Comparison of ENCODE assay signal across 17 cellular contexts in genomic region chr1:187408217-187409004, GRCh38.
DNase-seq lines count a peak whose midpoint lies in the region; TF ChIP-seq lines count a peak whose summit lies in the region.
"Had no signal": no experiment of that assay in that cellular context is flagged by ENCODE, and none has a peak within 500 bp of the region (broad histone marks: within the 10 kb centered on the region; RNA-seq: fewer than 3 reads in every experiment).

No MANE protein-coding gene starts in this region.

- H3K27me3 Mint-ChIP-seq in H9 (ENCODE audit: low read depth) = no peaks in the 10 kb centered on the region

- no peaks in the 10 kb centered on the region for H4K20me1 ChIP-seq in H9 (ENCODE audit: control insufficient read depth, insufficient read depth, insufficient read length)

- H3K23me2 ChIP-seq in H9 (ENCODE audit: insufficient read length, low read depth, low read length, poor library complexity, severe bottlenecking) = no peaks in the 10 kb centered on the region

- no peak overlapping the region for H4K91ac ChIP-seq in H9 (ENCODE audit: insufficient read length, low read depth, low read length)

- H2BK15ac ChIP-seq in H9 (ENCODE audit: low read depth, low read length) = no peak overlapping the region

- no peak overlapping the region for H2BK20ac ChIP-seq in H9 (ENCODE audit: low read depth, low read length, poor library complexity, severe bottlenecking)

- H4K5ac ChIP-seq in H9 (ENCODE audit: insufficient read length, low read depth, low read length) = no peak overlapping the region

- no peak overlapping the region for H3K56ac ChIP-seq in H9 (ENCODE audit: insufficient read length, low read depth, low read length)

- no peak overlapping the region for H3K4ac ChIP-seq in H9 (ENCODE audit: low read depth, low read length)

- peak overlapping the region; percentile 82 for H3K18ac ChIP-seq in H9 (ENCODE audit: insufficient read length, low read depth, low read length)

- H3K36me3 Mint-ChIP-seq in H9 (ENCODE audit: insufficient read depth in 1 of 3, low read depth in 3 of 3) = peaks cover 0 to 14% (median 0%) of the 10 kb centered on the region in 3 experiments; a peak in 2 of 7 replicates

- no peak overlapping the region for H3K23ac ChIP-seq in H9 (ENCODE audit: insufficient read length, low read depth, low read length)

- no peaks in the 10 kb centered on the region for H3K27me3 ChIP-seq in H9 (ENCODE audit: insufficient read depth, low read length)
- H3K27me3 ChIP-seq: ovary, tibial nerve had no signal

- H2BK5ac ChIP-seq in H9 (ENCODE audit: insufficient read length, low read length) = no peak overlapping the region

- H3K79me2 ChIP-seq in H9 (ENCODE audit: insufficient read depth, low read length) = no peaks in the 10 kb centered on the region

- peak overlapping the region; percentile 90 for H2BK120ac ChIP-seq in H9 (ENCODE audit: low read depth, low read length, poor library complexity, severe bottlenecking)

- H3K27ac ChIP-seq in H9 (ENCODE audit: insufficient read length, low read depth, low read length) = peak overlapping the region; percentile 43
- H3K27ac ChIP-seq: ovary, SK-N-MC, tibial nerve had no signal

- no peaks in the 10 kb centered on the region for H3K9me3 ChIP-seq in H9 (ENCODE audit: control insufficient read depth, low read depth, low read length)
- H3K9me3 ChIP-seq: ovary, tibial nerve had no signal

- no peak overlapping the region for H2AK5ac ChIP-seq in H9 (ENCODE audit: insufficient read length, low read length)

- no peak overlapping the region for H3K4me3 Mint-ChIP-seq in H9

- H3K79me1 ChIP-seq in H9 (ENCODE audit: insufficient read depth, low read depth, low read length, poor library complexity, severe bottlenecking) = no peaks in the 10 kb centered on the region

- H3K4me1 Mint-ChIP-seq in H9 = peaks cover 20 to 29% of the 10 kb centered on the region in 2 experiments

- H3T11ph ChIP-seq in H9 (ENCODE audit: low read length) = peak overlapping the region; percentile 60

- no peak overlapping the region for H3K4me2 ChIP-seq in H9 (ENCODE audit: insufficient read depth, insufficient read length, low read length)

- H3K27ac Mint-ChIP-seq in H9 = peak overlapping the region in 2 of 3 experiments; percentile 87 to 97; a peak in 4 of 7 replicates

- no peak for TF ChIP-seq CTCF in H9 (conservative IDR thresholded peaks at IDR 0.05)

- DNase-seq in A172 (ENCODE audit: low spot score) (peak; percentile 28), H9 (no peak), astrocyte of the hippocampus (ENCODE audit: low read depth, low spot score) (peak; percentile 61), islet precursor cell (peak; percentile 86), NCI-H1436 (lab: John Stamatoyannopoulos, UW) (no peak), NCI-H2196 (lab: John Stamatoyannopoulos, UW; ENCODE audit: unreplicated experiment) (no peak), NCI-H2196 treated with DMSO at 0.1 percent for 48 hours (lab: John Stamatoyannopoulos, UW; ENCODE audit: unreplicated experiment) (no peak), hippocampal formation (lab: John Stamatoyannopoulos, UW) (no peak)
- DNase-seq: activated CD4-positive, CD25-positive, alpha-beta regulatory T cell treated with anti-CD3 and anti-CD28 coated beads, Interleukin-2, amount 50 U/mL, for 72 hours; activated CD8-positive, alpha-beta memory T cell treated with anti-CD3 and anti-CD28 coated beads, Interleukin-2, amount 50 U/mL, for 48 hours; DMS153; effector CD4-positive, alpha-beta T cell; left ventricle myocardium superior; NCI-H2107; ovary had no signal

- no peak overlapping the region for H2BK12ac ChIP-seq in H9 (ENCODE audit: insufficient read length, low read depth, low read length)

- no CpG with 5 or more reads among the region's 4 CpGs for WGBS in H9 (ENCODE audit: extremely low coverage, insufficient read length, low lambda C conversion rate)

- H2AFZ ChIP-seq in H9 (ENCODE audit: low read length) = peak overlapping the region; percentile 68

- no peaks in the 10 kb centered on the region; a peak in 1 of 5 replicates for H3K9me3 Mint-ChIP-seq in H9

- H4K8ac ChIP-seq in H9 (replicated peaks; ENCODE audit: insufficient read length, low read depth, low read length) = no peak overlapping the region

- H3K4me1 ChIP-seq in H9 (ENCODE audit: insufficient read depth, low read length) = no peaks in the 10 kb centered on the region; the same call in 1 of the 2 replicates
- H3K4me1 ChIP-seq: tibial nerve had no signal

- no peak overlapping the region; the same call in 1 of the 2 replicates for H3K14ac ChIP-seq in H9 (ENCODE audit: insufficient read depth, low read length)

- H3K9ac ChIP-seq in H9 (ENCODE audit: extremely low read depth, insufficient read length, low read length) = no peak overlapping the region

Comparison
In these comparisons a context has a peak if more than half of its experiments do, and no peak if none do; other contexts are left out.
1. DNase-seq: peak in A172 (single experiment), astrocyte of the hippocampus (single experiment) and islet precursor cell (single experiment); none in H9 (single experiment), NCI-H1436 (single experiment), NCI-H2196 (single experiment), NCI-H2196 treated with DMSO at 0.1 percent for 48 hours (single experiment) and hippocampal formation (0 of 2).